Comparison of ENCODE assay signal across 8 cellular contexts in the genomic region with DNA sequence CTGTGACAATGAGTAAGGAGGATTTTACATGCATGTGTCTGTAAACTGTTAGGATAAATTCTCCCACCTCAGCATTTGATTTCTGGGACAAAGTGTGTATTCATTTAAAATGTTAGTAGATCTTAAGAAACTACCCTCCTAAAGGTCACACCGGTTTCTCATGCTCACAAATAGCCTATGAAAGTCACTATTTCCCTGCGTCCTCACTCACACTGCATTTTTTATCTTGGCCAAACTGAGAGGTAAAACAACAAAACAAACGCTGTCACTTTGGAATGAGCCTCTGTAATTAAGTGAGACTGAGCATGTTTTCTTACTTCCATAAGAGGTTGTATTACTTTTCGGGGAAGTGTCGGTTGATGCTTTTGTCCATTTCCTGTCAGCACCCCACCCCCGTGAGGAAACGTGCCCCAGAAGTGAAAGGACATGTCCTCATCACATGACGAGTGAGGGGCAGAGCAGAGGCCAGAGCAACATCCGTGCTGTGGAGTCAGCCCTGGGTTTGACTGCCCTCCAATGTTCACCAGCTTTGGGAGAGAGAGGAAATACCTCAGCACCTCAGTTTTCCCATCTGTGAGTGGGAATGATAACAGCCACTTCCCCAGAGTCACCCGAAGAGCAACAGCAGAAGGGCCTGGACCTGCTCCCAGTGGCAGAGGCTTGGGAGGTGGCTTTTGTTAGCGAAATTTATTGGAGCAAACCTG. TPM values are rescaled to one million over a fixed set of nuclear protein-coding genes. Genes with fewer than 3 reads are reported as not detected.
DNase-seq lines count a peak whose midpoint lies in the region; ATAC-seq and TF ChIP-seq lines count a peak whose summit lies in the region.

No MANE protein-coding gene starts in this region.

- H3K9me3 Mint-ChIP-seq in MCF 10A (ENCODE audit: unreplicated experiment) (no peaks in the 10 kb centered on the region), endothelial cell (ENCODE audit: unreplicated experiment) (no peaks in the 10 kb centered on the region)

- H3K36me3 Mint-ChIP-seq in MCF 10A (ENCODE audit: insufficient read depth, unreplicated experiment) (peaks cover 5% of the 10 kb centered on the region), endothelial cell (ENCODE audit: low read depth, unreplicated experiment) (peaks cover 28% of the 10 kb centered on the region)

- POLR2A ChIA-PET in MCF 10A (lab: Yijun Ruan, JAX): no interaction called here

- no peaks in the 10 kb centered on the region for H3K36me3 ChIP-seq in mammary epithelial cell (ENCODE audit: insufficient read depth, low read length)

- dilution Hi-C loops in mammary epithelial cell (cut with HindIII; ENCODE audit: low sequenced_read_pairs): no loop called here

- ATAC-seq in HG03135 (IDR thresholded peaks at IDR 0.05; ENCODE audit: unreplicated experiment): peak; percentile 33
- ATAC-seq in omental fat pad (ENCODE audit: low FRiP score): peak; percentile 1

- 63% methylated on average over 10 of the region's 11 CpGs for WGBS in mammary epithelial cell (ENCODE audit: low coverage, missing lambda C conversion rate)

- H3K4me2 ChIP-seq in mammary epithelial cell (ENCODE audit: insufficient read depth, low read depth, low read length): no peak overlapping the region

- BruUV-seq in MCF 10A (replicated peaks; lab: Mats Ljungman, UMichigan): no TSS peak
- BruUV-seq in mammary epithelial cell (replicated peaks; lab: Mats Ljungman, UMichigan): no TSS peak

- H3K9ac ChIP-seq in mammary epithelial cell (ENCODE audit: insufficient read depth, low read length): no peak overlapping the region

- H3K4me1 Mint-ChIP-seq in MCF 10A (ENCODE audit: insufficient read depth, unreplicated experiment): peaks cover 20% of the 10 kb centered on the region
- peaks cover 50% of the 10 kb centered on the region for H3K4me1 Mint-ChIP-seq in endothelial cell (ENCODE audit: unreplicated experiment)

- peak overlapping the region; percentile 66 for H3K27ac Mint-ChIP-seq in MCF 10A (ENCODE audit: low read depth, unreplicated experiment)
- H3K27ac Mint-ChIP-seq in endothelial cell (ENCODE audit: unreplicated experiment): peak overlapping the region; percentile 84

- H3K27me3 Mint-ChIP-seq in MCF 10A (ENCODE audit: insufficient read depth, unreplicated experiment) (no peaks in the 10 kb centered on the region), endothelial cell (ENCODE audit: unreplicated experiment) (peaks cover 21% of the 10 kb centered on the region)

- H3K27ac ChIP-seq in mammary epithelial cell (ENCODE audit: insufficient read depth, low read depth, low read length): no peak overlapping the region

- in situ Hi-C loops in mammary epithelial cell (cut with MboI; ENCODE audit: low sequenced_read_pairs in 2 of 2) (no loop called here), KBM-7 (cut with MboI; ENCODE audit: low pct_unique_long_range_greater_than_20kb, low sequenced_read_pairs) (no loop called here)

- intact Hi-C loops in MCF 10A (cut with micrococcal nuclease): no loop called here
- intact Hi-C loops in mammary epithelial cell (cut with micrococcal nuclease): no loop called here

- H4K20me1 ChIP-seq in mammary epithelial cell (ENCODE audit: insufficient read depth, low read length): no peaks in the 10 kb centered on the region

- H2AFZ ChIP-seq in mammary epithelial cell (ENCODE audit: low read depth, low read length): no peak overlapping the region

- H3K4me3 Mint-ChIP-seq in MCF 10A (ENCODE audit: unreplicated experiment) (no peak overlapping the region), endothelial cell (ENCODE audit: unreplicated experiment) (peak overlapping the region; percentile 58)

- H3K79me2 ChIP-seq in mammary epithelial cell (ENCODE audit: insufficient read depth, low read length): no peaks in the 10 kb centered on the region

- H3K4me1 ChIP-seq in mammary epithelial cell (ENCODE audit: insufficient read depth, low read length): peaks cover 21% of the 10 kb centered on the region

- H3K27me3 ChIP-seq in mammary epithelial cell (ENCODE audit: insufficient read depth, low read length): no peaks in the 10 kb centered on the region

- CTCF ChIA-PET in MCF 10A (lab: Yijun Ruan, JAX): no interaction called here
- CTCF ChIA-PET in mammary epithelial cell (lab: Charles Lee; ENCODE audit: low non-redundant PET): no interaction called here

- TF ChIP-seq CTCF in MCF 10A (IDR thresholded peaks at IDR 0.05; ENCODE audit: unreplicated experiment) (no peak), mammary epithelial cell (conservative IDR thresholded peaks at IDR 0.05 in 1 of 2, IDR thresholded peaks at IDR 0.05 in 1 of 2; ENCODE audit: extremely low read depth in 1 of 2, insufficient read depth in 1 of 2, low read depth in 1 of 2, low read length in 2 of 2) (no peak), endothelial cell (IDR thresholded peaks at IDR 0.05; ENCODE audit: unreplicated experiment) (no peak), omental fat pad (IDR thresholded peaks at IDR 0.05) (no peak)

- DNase-seq in MCF 10A (ENCODE audit: unreplicated experiment): no peak
- no peak for DNase-seq in mammary epithelial cell
- peak; percentile 61 for DNase-seq in activated CD4-positive, CD25-positive, alpha-beta regulatory T cell treated with anti-CD3 and anti-CD28 coated beads, Interleukin-2, amount 50 U/mL, for 72 hours
- DNase-seq in endothelial cell (ENCODE audit: low spot score): no peak
- no peak for DNase-seq in omental fat pad (ENCODE audit: low spot score)
- DNase-seq in KBM-7: no peak
- DNase-seq in NCI-H1417 treated with DMSO at 0.1 percent for 48 hours (lab: John Stamatoyannopoulos, UW): no peak

- H3K4me3 ChIP-seq in mammary epithelial cell (replicated peaks in 1 of 3; ENCODE audit: insufficient read depth in 1 of 3, low read depth in 2 of 3, low read length in 3 of 3): no peak overlapping the region

- H3K9me3 ChIP-seq in mammary epithelial cell (replicated peaks; ENCODE audit: insufficient read depth, low read length): peaks cover 5% of the 10 kb centered on the region

RNA-seq across cellular contexts. Expression of a gene that starts 3.1 kb away (rescaled TPM):
- total RNA-seq in MCF 10A (2022): not detected in 2 replicates
- total RNA-seq in mammary epithelial cell: 10 to 100 TPM in 1 of 2 donors, not detected in 1; 49.7 TPM
- 1.00 TPM for polyA plus RNA-seq in mammary epithelial cell
- polyA minus RNA-seq in mammary epithelial cell: 3.2 TPM
- 154 TPM for total RNA-seq in endothelial cell (ENCODE audit: unreplicated experiment)
- total RNA-seq in omental fat pad: 100 to 1,000 TPM; 170 to 220 (median 171) TPM
